8 cellular contexts compared by ENCODE assay signal in the genomic region with DNA sequence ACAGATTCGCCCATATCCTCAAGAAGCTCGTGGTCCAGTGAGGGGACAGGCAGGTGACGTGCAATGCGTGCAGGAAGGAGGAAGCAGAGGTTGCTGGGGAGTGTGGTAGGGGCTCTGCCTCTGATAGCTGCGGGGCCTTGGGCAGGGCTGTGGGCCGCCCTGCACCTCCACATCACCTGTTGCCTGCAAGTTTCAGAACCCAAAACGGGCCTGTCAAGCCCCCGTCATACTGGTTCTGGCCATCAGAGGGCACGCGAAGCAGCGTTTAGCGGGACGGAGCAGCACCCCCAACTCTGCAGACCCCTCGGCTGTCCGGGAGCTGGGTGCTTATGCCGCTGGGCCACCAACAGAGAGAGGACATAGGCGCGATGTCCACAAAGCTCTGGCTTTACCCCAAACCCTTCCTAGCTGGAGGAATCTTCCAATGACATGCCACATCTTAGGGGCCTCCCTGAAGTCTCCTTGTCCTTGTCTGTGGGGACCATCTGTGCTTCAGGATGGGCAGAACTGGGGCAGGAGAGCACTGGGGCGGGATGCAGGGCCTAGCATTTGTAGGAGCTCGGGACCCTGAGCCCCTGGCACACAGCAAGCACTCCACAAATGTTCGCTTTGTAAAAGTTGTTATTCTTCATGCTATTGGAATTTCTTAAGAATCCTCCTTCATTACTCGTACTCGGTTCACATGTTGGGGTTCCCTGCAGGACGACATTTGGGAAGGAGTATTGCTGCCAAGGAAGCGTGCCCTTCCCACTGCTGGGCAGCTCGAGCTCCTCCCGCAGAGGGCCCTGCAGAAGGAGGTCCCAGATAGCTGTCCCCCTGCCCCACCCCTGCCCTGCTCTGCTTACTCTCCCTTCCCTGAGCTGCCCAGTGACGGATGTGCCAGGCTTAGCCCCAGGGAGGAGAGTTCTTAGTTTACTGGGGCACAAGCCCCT.
DNase-seq lines count a peak whose midpoint lies in the region; ATAC-seq and TF ChIP-seq lines count a peak whose summit lies in the region.

No MANE protein-coding gene starts in this region.

- DNase-seq in AG10803 (ENCODE audit: low read depth) = peak; percentile 23
- peak; percentile 47 for DNase-seq in LHCN-M2 (ENCODE audit: low read depth)
- DNase-seq in astrocyte of the spinal cord (ENCODE audit: low read depth, low spot score) = no peak
- no peak for DNase-seq in lung (ENCODE audit: low spot score)
- no peak for DNase-seq in NCI-H526 (lab: John Stamatoyannopoulos, UW)
- DNase-seq in NCI-H526 treated with DMSO at 0.1 percent for 48 hours (lab: John Stamatoyannopoulos, UW) = no peak
- DNase-seq in cortex of kidney (lab: John Stamatoyannopoulos, UW) = no peak

- no peaks in the 10 kb centered on the region for H3K9me3 ChIP-seq in lung (ENCODE audit: control insufficient read depth in 2 of 2, insufficient read depth in 1 of 2, low read length in 1 of 2)

- TF ChIP-seq CTCF in AG10803 (conservative IDR thresholded peaks at IDR 0.05; ENCODE audit: low read length) (peak; percentile 56), astrocyte of the spinal cord (IDR thresholded peaks at IDR 0.05; ENCODE audit: low read depth, low read length) (peak; percentile 72), lung (IDR thresholded peaks at IDR 0.05; ENCODE audit: control extremely low read depth, extremely low read depth) (peak; percentile 21)

- no peak for ATAC-seq in lung (ENCODE audit: insufficient read depth, low FRiP score)
- ATAC-seq in GM21390 (IDR thresholded peaks at IDR 0.05; ENCODE audit: unreplicated experiment) = no peak

- no peaks in the 10 kb centered on the region for H3K4me1 ChIP-seq in lung (ENCODE audit: control insufficient read depth in 2 of 2, insufficient read depth in 2 of 2, low read length in 2 of 2)

- H3K27me3 ChIP-seq in lung (ENCODE audit: control insufficient read depth, insufficient read depth) = no peaks in the 10 kb centered on the region

- in situ Hi-C loops in astrocyte of the spinal cord (cut with HindIII; ENCODE audit: low sequenced_read_pairs) = no loop called here

- no peaks in the 10 kb centered on the region for H3K36me3 ChIP-seq in lung (ENCODE audit: control insufficient read depth in 2 of 2, insufficient read depth in 2 of 2, low read length in 2 of 2)

- H3K27ac ChIP-seq in lung (ENCODE audit: low read depth in 1 of 2, low read length in 1 of 2) = no peak overlapping the region

- H3K4me3 ChIP-seq in AG10803 (ENCODE audit: low read length) = no peak overlapping the region
- H3K4me3 ChIP-seq in astrocyte of the spinal cord (ENCODE audit: low read depth, low read length) = no peak overlapping the region
- H3K4me3 ChIP-seq in lung = no peak overlapping the region

- WGBS in lung, 2 donors = 38 to 39% methylated on average over 28 of the region's 28 CpGs

Comparison
In these comparisons a context has a peak if more than half of its experiments do, and no peak if none do; other contexts are left out.
1. DNase-seq: peak in AG10803 (single experiment) and LHCN-M2 (single experiment); none in astrocyte of the spinal cord (single experiment), lung (single experiment), NCI-H526 (0 of 2), NCI-H526 treated with DMSO at 0.1 percent for 48 hours (single experiment) and cortex of kidney (single experiment).
2. CTCF ChIP-seq: peak in every context shown above with its lines; median percentile 72 in astrocyte of the spinal cord; 56 in AG10803; 21 in lung.